Comparison of ENCODE assay signal across 2 cellular contexts in genomic region chr4:43343298-43343697, GRCh38.
TF ChIP-seq lines count a peak whose summit lies in the region.

No MANE protein-coding gene starts in this region.

TF ChIP-seq in IMR-90, 13 proteins besides CTCF, POLR2A, EP300 and RAD21:
- TF ChIP-seq CHD1 (IDR thresholded peaks at IDR 0.05; ENCODE audit: low read depth, low read length), result no peak
- TF ChIP-seq, protein P1, sequence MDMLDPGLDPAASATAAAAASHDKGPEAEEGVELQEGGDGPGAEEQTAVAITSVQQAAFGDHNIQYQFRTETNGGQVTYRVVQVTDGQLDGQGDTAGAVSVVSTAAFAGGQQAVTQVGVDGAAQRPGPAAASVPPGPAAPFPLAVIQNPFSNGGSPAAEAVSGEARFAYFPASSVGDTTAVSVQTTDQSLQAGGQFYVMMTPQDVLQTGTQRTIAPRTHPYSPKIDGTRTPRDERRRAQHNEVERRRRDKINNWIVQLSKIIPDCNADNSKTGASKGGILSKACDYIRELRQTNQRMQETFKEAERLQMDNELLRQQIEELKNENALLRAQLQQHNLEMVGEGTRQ (IDR thresholded peaks at IDR 0.05; ENCODE audit: low read depth, low read length), result no peak
- TF ChIP-seq FOS (IDR thresholded peaks at IDR 0.05; ENCODE audit: low read depth, low read length), result no peak
- TF ChIP-seq RCOR1 (IDR thresholded peaks at IDR 0.05; ENCODE audit: insufficient replicate concordance, low read length), result no peak
- no peak for TF ChIP-seq NFE2L2 (IDR thresholded peaks at IDR 0.05; ENCODE audit: low read depth, low read length)
- TF ChIP-seq RFX5 (IDR thresholded peaks at IDR 0.05; ENCODE audit: low read depth, low read length), result no peak
- TF ChIP-seq MAZ (IDR thresholded peaks at IDR 0.05; ENCODE audit: borderline replicate concordance, low read depth, low read length), result no peak
- no peak for TF ChIP-seq MAFK (IDR thresholded peaks at IDR 0.05; ENCODE audit: low read depth, low read length)
- TF ChIP-seq, protein P2, sequence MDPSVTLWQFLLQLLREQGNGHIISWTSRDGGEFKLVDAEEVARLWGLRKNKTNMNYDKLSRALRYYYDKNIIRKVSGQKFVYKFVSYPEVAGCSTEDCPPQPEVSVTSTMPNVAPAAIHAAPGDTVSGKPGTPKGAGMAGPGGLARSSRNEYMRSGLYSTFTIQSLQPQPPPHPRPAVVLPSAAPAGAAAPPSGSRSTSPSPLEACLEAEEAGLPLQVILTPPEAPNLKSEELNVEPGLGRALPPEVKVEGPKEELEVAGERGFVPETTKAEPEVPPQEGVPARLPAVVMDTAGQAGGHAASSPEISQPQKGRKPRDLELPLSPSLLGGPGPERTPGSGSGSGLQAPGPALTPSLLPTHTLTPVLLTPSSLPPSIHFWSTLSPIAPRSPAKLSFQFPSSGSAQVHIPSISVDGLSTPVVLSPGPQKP (IDR thresholded peaks at IDR 0.05; ENCODE audit: borderline replicate concordance, low read depth, low read length), result no peak
- no peak for TF ChIP-seq CEBPB (IDR thresholded peaks at IDR 0.05; ENCODE audit: low read depth, low read length)
- TF ChIP-seq BHLHE40 (IDR thresholded peaks at IDR 0.05; ENCODE audit: low read depth, low read length), result no peak
- TF ChIP-seq SMC3 (IDR thresholded peaks at IDR 0.05; ENCODE audit: low read depth, low read length), result no peak
- no peak for TF ChIP-seq MXI1 (IDR thresholded peaks at IDR 0.05; ENCODE audit: borderline replicate concordance, low read depth, low read length)

TF ChIP-seq in H1, 55 proteins besides CTCF, POLR2A, EP300 and RAD21:
- TF ChIP-seq GABPA (IDR thresholded peaks at IDR 0.05; ENCODE audit: borderline replicate concordance, insufficient read depth, low read length) (no peak), TAF7 (optimal IDR thresholded peaks at IDR 0.05; ENCODE audit: borderline replicate concordance, low read depth, low read length) (no peak), SRF (IDR thresholded peaks at IDR 0.05; ENCODE audit: low read depth, low read length) (no peak), KDM5A (IDR thresholded peaks at IDR 0.05; ENCODE audit: low read length) (no peak), YY1 (IDR thresholded peaks at IDR 0.05; ENCODE audit: low read depth, low read length) (no peak), HDAC6 (IDR thresholded peaks at IDR 0.05; ENCODE audit: low read depth, low read length) (no peak), E2F6 (IDR thresholded peaks at IDR 0.05) (no peak), BACH1 (IDR thresholded peaks at IDR 0.05; ENCODE audit: low read length) (no peak), NANOG (IDR thresholded peaks at IDR 0.05; ENCODE audit: insufficient read depth, low read depth, low read length, poor library complexity, severe bottlenecking) (no peak)
